Comparison of ENCODE assay signal across 9 cellular contexts in the genomic region with DNA sequence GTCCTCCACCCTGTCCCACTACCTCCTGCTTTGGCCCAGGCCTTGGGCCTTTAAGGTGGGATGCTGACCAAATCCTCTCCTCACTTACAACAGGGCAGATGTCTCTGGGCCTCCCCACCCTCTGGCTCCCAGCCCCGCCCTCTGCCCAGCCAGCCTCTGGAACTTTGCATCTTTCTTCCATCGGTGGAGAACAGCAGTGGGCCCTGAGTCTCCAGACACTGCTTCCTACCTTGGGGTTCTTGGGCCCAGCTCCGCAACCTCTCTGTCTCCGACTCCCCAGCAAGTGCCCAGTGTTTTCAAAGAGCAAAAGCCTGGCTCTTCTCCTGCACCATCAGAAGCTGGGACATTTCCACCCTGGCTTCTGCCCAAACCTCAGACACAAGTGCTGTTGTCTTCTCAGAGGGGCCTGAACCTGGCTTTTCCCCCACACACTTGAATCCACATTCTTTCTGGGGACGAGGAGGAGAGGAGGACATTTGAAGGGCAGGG. TPM values are rescaled to one million over a fixed set of nuclear protein-coding genes. Genes with fewer than 3 reads are reported as not detected.
DNase-seq lines count a peak whose midpoint lies in the region; ATAC-seq and TF ChIP-seq lines count a peak whose summit lies in the region.
"Had no signal": no experiment of that assay in that cellular context is flagged by ENCODE, and none has a peak within 500 bp of the region (broad histone marks: within the 10 kb centered on the region; RNA-seq: fewer than 3 reads in every experiment).

No MANE protein-coding gene starts in this region.

- H3K4me1 ChIP-seq in HUES64 (ENCODE audit: insufficient read depth, low read length) (no peaks in the 10 kb centered on the region), duodenal mucosa (ENCODE audit: control insufficient read depth in 1 of 2, insufficient read depth in 2 of 2, low read length in 2 of 2) (peaks cover 0 to 4% of the 10 kb centered on the region in 2 donors), lung (ENCODE audit: control insufficient read depth in 2 of 2, insufficient read depth in 2 of 2, low read length in 2 of 2) (peaks cover 5 to 21% of the 10 kb centered on the region in 2 donors), smooth muscle cell (ENCODE audit: low read depth) (peaks cover 9% of the 10 kb centered on the region)

- H3K9ac ChIP-seq in HUES64 (ENCODE audit: low read depth, low read length) (0 out of 2 replicates have a peak overlapping the region, but pooled peaks have one; percentile 0), duodenal mucosa (ENCODE audit: low read depth in 1 of 2, low read length in 2 of 2) (no peak overlapping the region), smooth muscle cell (ENCODE audit: low read depth) (no peak overlapping the region)

- no peak for TF ChIP-seq CTCF in lung (IDR thresholded peaks at IDR 0.05; ENCODE audit: control extremely low read depth, extremely low read depth)
- no peak for TF ChIP-seq CTCF in smooth muscle cell (IDR thresholded peaks at IDR 0.05; ENCODE audit: borderline replicate concordance, insufficient read depth, poor library complexity, severe bottlenecking)

- no peak overlapping the region for H2AFZ ChIP-seq in smooth muscle cell (ENCODE audit: low read depth)

- H3K27me3 ChIP-seq in HUES64 (ENCODE audit: insufficient read depth, low read length) (no peaks in the 10 kb centered on the region), duodenal mucosa (ENCODE audit: control insufficient read depth in 1 of 2, insufficient read depth in 2 of 2, low read length in 2 of 2) (no peaks in the 10 kb centered on the region), lung (ENCODE audit: control insufficient read depth, insufficient read depth) (no peaks in the 10 kb centered on the region), smooth muscle cell (ENCODE audit: low read depth) (no peaks in the 10 kb centered on the region)

- 88% methylated on average over 5 of the region's 5 CpGs for WGBS in HUES64
- WGBS in lung, 2 donors = 65 to 84% methylated on average over 5 of the region's 5 CpGs
- WGBS in smooth muscle cell (ENCODE audit: low lambda C conversion rate) = 81% methylated on average over 5 of the region's 5 CpGs

- no peak overlapping the region for H3K4me2 ChIP-seq in smooth muscle cell

- H4K20me1 ChIP-seq in smooth muscle cell (ENCODE audit: low read depth) = peaks cover 5% of the 10 kb centered on the region

- H3K9me3 ChIP-seq in HUES64 (ENCODE audit: insufficient read depth, low read depth, low read length) = no peaks in the 10 kb centered on the region
- no peaks in the 10 kb centered on the region for H3K9me3 ChIP-seq in duodenal mucosa (ENCODE audit: control insufficient read depth in 1 of 2, low read length in 2 of 2)
- no peaks in the 10 kb centered on the region for H3K9me3 ChIP-seq in lung (ENCODE audit: control insufficient read depth in 2 of 2, insufficient read depth in 1 of 2, low read length in 1 of 2)
- H3K9me3 ChIP-seq in smooth muscle cell (replicated peaks; ENCODE audit: low read depth) = no peaks in the 10 kb centered on the region

- H3K4me3 ChIP-seq in HUES64 (ENCODE audit: low read length) (no peak overlapping the region), duodenal mucosa (ENCODE audit: low read depth in 1 of 2, low read length in 2 of 2) (no peak overlapping the region), lung (no peak overlapping the region), smooth muscle cell (no peak overlapping the region)

- peak; percentile 43 for DNase-seq in lung (ENCODE audit: low spot score)
- no peak for DNase-seq in smooth muscle cell (lab: John Stamatoyannopoulos, UW; ENCODE audit: unreplicated experiment)
- no peak for DNase-seq in NCI-H1694 treated with DMSO at 0.1 percent for 48 hours (lab: John Stamatoyannopoulos, UW)

- H3K27ac ChIP-seq in HUES64 (ENCODE audit: low read depth, low read length) (no peak overlapping the region), duodenal mucosa (ENCODE audit: low read depth, low read length) (peak overlapping the region; percentile 55), lung (ENCODE audit: low read depth in 1 of 2, low read length in 1 of 2) (peak overlapping the region; percentile 81 to 92), smooth muscle cell (ENCODE audit: low read depth) (peak overlapping the region; percentile 57)

- H3K36me3 ChIP-seq in HUES64 (ENCODE audit: insufficient read depth, low read length) (no peaks in the 10 kb centered on the region), duodenal mucosa (ENCODE audit: control insufficient read depth in 1 of 2, insufficient read depth in 2 of 2, low read length in 2 of 2) (no peaks in the 10 kb centered on the region), lung (ENCODE audit: control insufficient read depth in 2 of 2, insufficient read depth in 2 of 2, low read length in 2 of 2) (peaks cover 0 to 3% of the 10 kb centered on the region in 2 donors), smooth muscle cell (ENCODE audit: low read depth) (no peaks in the 10 kb centered on the region)

- H3K79me2 ChIP-seq in smooth muscle cell (ENCODE audit: low read depth) = peaks cover 10% of the 10 kb centered on the region

- H3F3A ChIP-seq in smooth muscle cell (ENCODE audit: low read depth) = no peaks in the 10 kb centered on the region

- ATAC-seq in lung (ENCODE audit: insufficient read depth, low FRiP score) (no peak), GM21447 (IDR thresholded peaks at IDR 0.05; ENCODE audit: unreplicated experiment) (no peak), GM21619 (IDR thresholded peaks at IDR 0.05; ENCODE audit: unreplicated experiment) (no peak), GM19324 (IDR thresholded peaks at IDR 0.05; ENCODE audit: low FRiP score, unreplicated experiment) (no peak)

RNA-seq across cellular contexts. Expression of gene MRAS, which starts 33.1 kb away (rescaled TPM):
- 10.5 TPM for polyA plus RNA-seq in HUES64 (2013, experiment 1 of 2)
- 15.0 TPM for polyA plus RNA-seq in HUES64 (2013, experiment 2 of 2)
- 10 to 100 TPM; 22.5 to 28.7 TPM for total RNA-seq in lung
- polyA plus RNA-seq in lung = 10 to 100 TPM; 12.6 to 22.2 TPM
- total RNA-seq in smooth muscle cell = 33.9 and 60.5 TPM in 2 replicates
- polyA plus RNA-seq in smooth muscle cell = 43.0 and 44.9 TPM in 2 replicates

RNA-seq across cellular contexts. Expression of gene NME9, which starts 51.8 kb away (rescaled TPM):
- 0.40 TPM for polyA plus RNA-seq in HUES64 (2013, experiment 1 of 2)
- not detected for polyA plus RNA-seq in HUES64 (2013, experiment 2 of 2)
- total RNA-seq in lung (10 to 100 TPM in 1 of 2 donors, 1 to 10 TPM in 1; 9.8 to 11.4 TPM), smooth muscle cell (not detected in 2 replicates)
- polyA plus RNA-seq in lung (1 to 10 TPM; 2.8 to 5.0 TPM), smooth muscle cell (0.86 TPM in 1 of 2 replicates, not detected in the other)
- total RNA-seq: kidney epithelial cell had no signal

RNA-seq across cellular contexts. Expression of gene ESYT3, which starts 53.0 kb away (rescaled TPM):
- 1.8 TPM for polyA plus RNA-seq in HUES64 (2013, experiment 1 of 2)
- 1.5 TPM for polyA plus RNA-seq in HUES64 (2013, experiment 2 of 2)
- total RNA-seq in lung (10 to 100 TPM; 38.3 to 71.0 TPM), smooth muscle cell (3.4 and 5.5 TPM in 2 replicates)
- polyA plus RNA-seq in lung (10 to 100 TPM in 1 of 2 donors, 1 to 10 TPM in 1; 5.7 to 15.7 TPM), smooth muscle cell (1.2 and 3.1 TPM in 2 replicates)

Comparison
In these comparisons a context has a peak if more than half of its experiments do, and no peak if none do; other contexts are left out.
1. RNA of gene NME9, which starts 51.8 kb away (total RNA-seq): 9.8 to 11.4 TPM in lung; not detected in smooth muscle cell; every median in the first group is over 10 times any median in the second.